ENCODE assay signal across 16 cellular contexts in the genomic region with DNA sequence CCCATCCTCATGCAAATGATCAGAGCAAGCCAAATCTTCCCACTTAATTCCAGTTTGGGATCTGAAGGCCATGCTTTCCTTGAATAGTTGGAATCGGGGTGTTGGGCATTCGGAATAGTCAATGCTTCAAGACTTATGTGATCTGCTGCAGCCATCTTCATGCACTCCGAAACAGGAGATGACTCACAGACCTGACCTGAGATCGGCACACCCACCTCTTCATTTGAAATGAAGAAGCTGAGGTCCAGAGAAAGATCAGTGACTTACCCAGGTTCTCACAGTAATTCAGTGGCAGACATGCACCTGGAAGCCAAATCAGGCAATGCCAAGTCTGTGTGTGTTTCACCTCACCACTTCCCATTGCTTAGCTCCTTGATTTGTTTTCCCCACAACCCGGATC. TPM values are rescaled to one million over a fixed set of nuclear protein-coding genes. Genes with fewer than 3 reads are reported as not detected.
DNase-seq lines count a peak whose midpoint lies in the region; ATAC-seq and TF ChIP-seq lines count a peak whose summit lies in the region.
"Had no signal": no experiment of that assay in that cellular context is flagged by ENCODE, and none has a peak within 500 bp of the region (broad histone marks: within the 10 kb centered on the region; RNA-seq: fewer than 3 reads in every experiment).

No MANE protein-coding gene starts in this region.

- peaks cover 0 to 16% of the 10 kb centered on the region in 2 experiments; a peak in 1 of 4 replicates for H3K79me1 ChIP-seq in IMR-90 (ENCODE audit: low read depth in 1 of 2, low read length in 2 of 2)

- H3K9me1 ChIP-seq in IMR-90 (ENCODE audit: insufficient read depth, low read length), result peaks cover 17% of the 10 kb centered on the region

- H3K9me3 ChIP-seq in HCT116 (ENCODE audit: control insufficient read depth in 1 of 2, insufficient read depth in 1 of 2, low read depth in 1 of 2, low read length in 2 of 2) (0 out of 4 replicates have a peak, but pooled peaks cover 0 to 3% of the 10 kb centered on the region in 2 experiments), IMR-90 (ENCODE audit: control insufficient read depth, insufficient read depth, low read length) (no peaks in the 10 kb centered on the region), mammary epithelial cell (replicated peaks; ENCODE audit: insufficient read depth, low read length) (no peaks in the 10 kb centered on the region), uterus (no peaks in the 10 kb centered on the region)
- H3K9me3 ChIP-seq: BE2C had no signal

- no peaks in the 10 kb centered on the region for H3K9me2 ChIP-seq in HCT116 (ENCODE audit: insufficient read depth)

- no peak overlapping the region for H2AFZ ChIP-seq in HCT116 (ENCODE audit: low read depth, low read length, poor library complexity, severe bottlenecking)
- H2AFZ ChIP-seq in IMR-90 (replicated peaks; ENCODE audit: low read length, poor library complexity), result no peak overlapping the region
- H2AFZ ChIP-seq in mammary epithelial cell (ENCODE audit: low read depth, low read length), result no peak overlapping the region
- H2AFZ ChIP-seq: GM23338 had no signal

- no TSS peak for BruUV-seq in HCT116 (replicated peaks; lab: Mats Ljungman, UMichigan)
- BruUV-seq in IMR-90 (replicated peaks; lab: Mats Ljungman, UMichigan), result no TSS peak
- no TSS peak for BruUV-seq in mammary epithelial cell (replicated peaks; lab: Mats Ljungman, UMichigan)

- TF ChIP-seq RAD21 in HCT116 (IDR thresholded peaks at IDR 0.05; ENCODE audit: low read depth), result no peak
- TF ChIP-seq RAD21 in IMR-90 (IDR thresholded peaks at IDR 0.05; ENCODE audit: low read length), result no peak

- no peak overlapping the region for H2BK5ac ChIP-seq in IMR-90 (ENCODE audit: low read depth, low read length, poor library complexity, severe bottlenecking)

- no peak overlapping the region for H3K18ac ChIP-seq in IMR-90 (ENCODE audit: low read depth, low read length)

- no peak overlapping the region for H3K56ac ChIP-seq in IMR-90 (ENCODE audit: extremely low read depth, insufficient read depth, low read length)

- no peak overlapping the region for H3K9ac ChIP-seq in HCT116 (ENCODE audit: low read length)
- H3K9ac ChIP-seq in IMR-90 (ENCODE audit: low read depth, low read length), result no peak overlapping the region
- no peak overlapping the region for H3K9ac ChIP-seq in mammary epithelial cell (ENCODE audit: insufficient read depth, low read length)

- no peak overlapping the region for H2BK20ac ChIP-seq in IMR-90 (ENCODE audit: low read depth, low read length)

- TF ChIP-seq CTCF in HCT116 (IDR thresholded peaks at IDR 0.05 in 2 of 3, conservative IDR thresholded peaks at IDR 0.05 in 1 of 3; ENCODE audit: borderline replicate concordance in 1 of 3, insufficient read depth in 1 of 3, low read depth in 2 of 3, low read length in 2 of 3), result no peak
- TF ChIP-seq CTCF in IMR-90 (conservative IDR thresholded peaks at IDR 0.05; ENCODE audit: low read depth, low read length), result no peak
- no peak for TF ChIP-seq CTCF in mammary epithelial cell (conservative IDR thresholded peaks at IDR 0.05 in 1 of 2, IDR thresholded peaks at IDR 0.05 in 1 of 2; ENCODE audit: extremely low read depth in 1 of 2, insufficient read depth in 1 of 2, low read depth in 1 of 2, low read length in 2 of 2)
- TF ChIP-seq CTCF in uterus (IDR thresholded peaks at IDR 0.05), result no peak

- intact Hi-C loops in HCT116 (cut with micrococcal nuclease) (loop anchor here (5.0 kb wide), 1 partner anchor 718 kb away; no protein-coding TSS in a partner anchor), IMR-90 (cut with micrococcal nuclease) (no loop called here), mammary epithelial cell (cut with micrococcal nuclease) (no loop called here), uterus (cut with DNase I; ENCODE audit: low total_unique reads) (no loop called here)

- H3K27ac ChIP-seq in HCT116 (ENCODE audit: low read depth, low read length), result no peak overlapping the region
- H3K27ac ChIP-seq in IMR-90 (ENCODE audit: insufficient read depth, low read length), result no peak overlapping the region
- H3K27ac ChIP-seq in mammary epithelial cell (ENCODE audit: insufficient read depth, low read depth, low read length), result no peak overlapping the region
- no peak overlapping the region for H3K27ac ChIP-seq in uterus

- RAD21 ChIA-PET in HCT116 (lab: Charles Lee; ENCODE audit: low non-redundant PET in 1 of 2, low total read pairs in 2 of 2, uncharacterized antibody in 2 of 2, unreplicated experiment in 2 of 2), result no interaction called here

- no peak overlapping the region for H2BK15ac ChIP-seq in IMR-90 (ENCODE audit: low read depth, low read length)

- DNase-seq in HCT116 (ENCODE audit: low read depth, low spot score) (no peak), IMR-90 (no peak), mammary epithelial cell (peak; percentile 21), uterus (no peak), GM19238 (ENCODE audit: insufficient read length, low spot score) (no peak)
- DNase-seq: ACHN; BE2C; C1 segment of cervical spinal cord; CD4-positive, CD25-positive, alpha-beta regulatory T cell; CD8-positive, alpha-beta memory T cell; COR-L47; HCEC 1CT; HFFc6 had no signal

- no peak overlapping the region for H3K14ac ChIP-seq in IMR-90 (replicated peaks; ENCODE audit: low read depth, low read length)

- no peak overlapping the region for H2BK120ac ChIP-seq in IMR-90 (ENCODE audit: low read depth, low read length)

- H3K27me3 ChIP-seq in HCT116 (ENCODE audit: insufficient read depth, low read length) (no peaks in the 10 kb centered on the region), IMR-90 (ENCODE audit: control insufficient read depth, insufficient read depth, low read length) (no peaks in the 10 kb centered on the region), mammary epithelial cell (ENCODE audit: insufficient read depth, low read length) (no peaks in the 10 kb centered on the region), uterus (peaks cover 0 to 29% of the 10 kb centered on the region in 2 donors)

- no peak overlapping the region for H3K23ac ChIP-seq in IMR-90 (ENCODE audit: low read depth, low read length)

- no peak for ATAC-seq in HCT116
- no peak for ATAC-seq in IMR-90 (ENCODE audit: low read depth)
- ATAC-seq in HG03354 (IDR thresholded peaks at IDR 0.05; ENCODE audit: poor library complexity, severe bottlenecking, unreplicated experiment), result no peak
- ATAC-seq: GM23338, K562 had no signal

- H3K79me2 ChIP-seq in HCT116 (ENCODE audit: insufficient read depth, low read length) (no peaks in the 10 kb centered on the region), mammary epithelial cell (ENCODE audit: insufficient read depth, low read length) (no peaks in the 10 kb centered on the region)

- H4K20me1 ChIP-seq in HCT116 (ENCODE audit: insufficient read depth) (no peaks in the 10 kb centered on the region), IMR-90 (ENCODE audit: insufficient read depth, low read length) (no peaks in the 10 kb centered on the region), mammary epithelial cell (ENCODE audit: insufficient read depth, low read length) (no peaks in the 10 kb centered on the region)

- H3K4me1 ChIP-seq in HCT116 (ENCODE audit: control insufficient read depth in 1 of 2, insufficient read depth in 2 of 2, low read length in 2 of 2), result peaks cover 0 to 14% of the 10 kb centered on the region in 2 experiments; a peak in 2 of 4 replicates
- H3K4me1 ChIP-seq in IMR-90 (ENCODE audit: control insufficient read depth, insufficient read depth, low read length), result peaks cover 27% of the 10 kb centered on the region
- H3K4me1 ChIP-seq in mammary epithelial cell (ENCODE audit: insufficient read depth, low read length), result peaks cover 38% of the 10 kb centered on the region
- peaks cover 0 to 7% of the 10 kb centered on the region in 2 donors for H3K4me1 ChIP-seq in uterus

- dilution Hi-C loops in IMR-90 (cut with HindIII; ENCODE audit: low sequenced_read_pairs, unreplicated experiment), result no loop called here
- dilution Hi-C loops in mammary epithelial cell (cut with HindIII; ENCODE audit: low sequenced_read_pairs), result loop anchor here (5.0 kb wide), 1 partner anchor 48 kb away; no protein-coding TSS in a partner anchor

- no peak overlapping the region; the same call in 1 of the 2 replicates for H3K4ac ChIP-seq in IMR-90 (ENCODE audit: low read depth, low read length)

- H3K36me3 ChIP-seq in HCT116 (ENCODE audit: control insufficient read depth in 1 of 2, insufficient read depth in 2 of 2, low read length in 2 of 2) (no peaks in the 10 kb centered on the region), IMR-90 (ENCODE audit: control insufficient read depth, insufficient read depth, low read length) (no peaks in the 10 kb centered on the region), mammary epithelial cell (ENCODE audit: insufficient read depth, low read length) (no peaks in the 10 kb centered on the region), uterus (no peaks in the 10 kb centered on the region)
- H3K36me3 ChIP-seq: BE2C had no signal

- H3K4me3 ChIP-seq in HCT116 (replicated peaks in 1 of 2; ENCODE audit: low read depth in 1 of 2, low read length in 2 of 2) (no peak overlapping the region), IMR-90 (ENCODE audit: insufficient read depth, low read depth, low read length) (no peak overlapping the region), mammary epithelial cell (replicated peaks in 1 of 3; ENCODE audit: insufficient read depth in 1 of 3, low read depth in 2 of 3, low read length in 3 of 3) (no peak overlapping the region), uterus (no peak overlapping the region)
- H3K4me3 ChIP-seq: GM23338, K562 had no signal

- no peak overlapping the region for H4K91ac ChIP-seq in IMR-90 (ENCODE audit: insufficient read depth, low read depth, low read length)

- no peak overlapping the region for H4K8ac ChIP-seq in IMR-90 (ENCODE audit: low read depth in 2 of 2, low read length in 2 of 2)

- no CpG with 5 or more reads among the region's 5 CpGs for whole genome bisulfite sequencing in IMR-90 (ENCODE audit: extremely low coverage in 2 of 2, insufficient read length in 1 of 2), 2 experiments
- WGBS in mammary epithelial cell (ENCODE audit: low coverage, missing lambda C conversion rate), result 68% methylated on average over 4 of the region's 5 CpGs

- CTCF ChIA-PET in HCT116 (lab: Charles Lee) (no interaction called here), IMR-90 (lab: Yijun Ruan, JAX) (no interaction called here), mammary epithelial cell (lab: Charles Lee; ENCODE audit: low non-redundant PET) (no interaction called here)

- peak overlapping the region; percentile 18; the same call in 1 of the 2 replicates for H3K4me2 ChIP-seq in HCT116 (ENCODE audit: low read length)
- H3K4me2 ChIP-seq in IMR-90 (ENCODE audit: low read depth, low read length), result no peak overlapping the region
- no peak overlapping the region for H3K4me2 ChIP-seq in mammary epithelial cell (ENCODE audit: insufficient read depth, low read depth, low read length)
- H3K4me2 ChIP-seq: GM23338 had no signal

- TF ChIP-seq POLR2A in HCT116 (IDR thresholded peaks at IDR 0.05; ENCODE audit: borderline replicate concordance, extremely low read depth, insufficient read depth, insufficient read length) (no peak), IMR-90 (IDR thresholded peaks at IDR 0.05; ENCODE audit: low read depth, low read length) (no peak), uterus (IDR thresholded peaks at IDR 0.05) (no peak)

- POLR2A ChIA-PET in HCT116 (lab: Charles Lee) (no interaction called here), IMR-90 (lab: Charles Lee; ENCODE audit: unreplicated experiment) (no interaction called here)

- in situ Hi-C loops in IMR-90 (cut with MboI; ENCODE audit: low sequenced_read_pairs) (no loop called here), mammary epithelial cell (cut with MboI; ENCODE audit: low sequenced_read_pairs in 2 of 2) (no loop called here)

- H4K5ac ChIP-seq in IMR-90 (ENCODE audit: low read depth, low read length), result no peak overlapping the region

- no peak overlapping the region for H2AK9ac ChIP-seq in IMR-90 (replicated peaks; ENCODE audit: low read depth, low read length, poor library complexity)

- peak overlapping the region; percentile 23; the same call in 1 of the 2 replicates for H2AK5ac ChIP-seq in IMR-90 (ENCODE audit: low read depth, low read length)

RNA-seq across cellular contexts. Expression of a gene that starts 33.0 kb away (rescaled TPM):
- total RNA-seq in HCT116 (2021; ENCODE audit: unreplicated experiment) (26.8 TPM), IMR-90 (2012; rRNA removed) (3.2 and 6.4 TPM in 2 replicates), mammary epithelial cell (10 to 100 TPM in 1 of 2 donors, 1 to 10 TPM in 1; 1.2 to 58.1 TPM), uterus (1 to 10 TPM in 1 of 4 donors, under 1 TPM in 1, not detected in 2; 0.28 to 1.3 TPM)
- polyA plus RNA-seq in HCT116 (2012), result 14.1 and 15.8 TPM in 2 replicates
- polyA plus RNA-seq in IMR-90 (2012; rRNA removed) (23.1 and 28.3 TPM in 2 replicates), mammary epithelial cell (4.3 TPM)
- 13.8 and 28.3 TPM in 2 replicates for polyA plus RNA-seq in IMR-90 (2012; cell fraction: cytosol; rRNA removed)
- 16.9 and 18.6 TPM in 2 replicates for polyA plus RNA-seq in IMR-90 (2012; cell fraction: nucleus; rRNA removed; ENCODE audit: low replicate concordance)
- 6.3 TPM for polyA minus RNA-seq in mammary epithelial cell
- total RNA-seq: CD4-positive, CD25-positive, alpha-beta regulatory T cell had no signal
- polyA plus RNA-seq: CD8-positive, alpha-beta memory T cell; GM23338 had no signal
